Comparison of ENCODE assay signal across 23 cellular contexts in the genomic region with DNA sequence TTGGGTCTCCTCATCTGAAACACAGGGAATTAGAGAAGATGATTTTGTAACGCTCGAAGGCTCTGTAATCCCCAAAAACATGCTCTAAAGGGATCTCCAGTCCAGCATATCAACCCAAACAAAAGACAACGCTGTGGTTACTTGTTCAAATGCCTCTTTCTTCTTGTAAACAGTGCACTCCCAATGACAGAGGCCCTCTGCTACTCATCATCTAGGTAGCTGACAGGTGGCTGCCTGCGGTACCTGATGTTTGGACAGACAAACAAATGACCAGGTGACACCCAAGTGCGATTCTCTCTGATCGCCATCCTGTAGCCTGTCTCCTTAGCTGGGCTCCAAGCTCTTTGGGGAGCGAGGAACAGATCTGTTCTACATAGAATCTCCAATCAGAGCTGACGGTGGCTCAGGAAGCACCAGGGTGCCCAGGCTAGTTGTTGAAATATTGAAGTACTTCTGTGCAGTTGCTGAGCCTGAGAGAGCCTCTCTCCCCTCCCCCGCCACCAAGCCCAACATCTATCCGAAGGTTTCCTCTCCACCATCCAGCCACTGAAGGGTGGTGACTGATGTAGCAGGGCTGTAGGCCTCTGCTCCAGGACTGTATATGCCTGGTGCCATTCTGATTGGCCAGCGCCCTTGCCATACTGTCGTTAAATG.
DNase-seq lines count a peak whose midpoint lies in the region; ATAC-seq and TF ChIP-seq lines count a peak whose summit lies in the region.
"Had no signal": no experiment of that assay in that cellular context is flagged by ENCODE, and none has a peak within 500 bp of the region (broad histone marks: within the 10 kb centered on the region; RNA-seq: fewer than 3 reads in every experiment).

No MANE protein-coding gene starts in this region.

- H2AK5ac ChIP-seq in trophoblast cell (ENCODE audit: low read length): no peak overlapping the region

- peak; percentile 83 for DNase-seq in DMS53 treated with DMSO at 0.1 percent for 48 hours (lab: John Stamatoyannopoulos, UW; ENCODE audit: unreplicated experiment)
- peak; percentile 73 for DNase-seq in NCI-H2029 (lab: John Stamatoyannopoulos, UW)
- DNase-seq in endodermal cell: peak; percentile 46
- peak in 1 of 2 donors; percentile 14 for DNase-seq in trophoblast cell
- no peak for DNase-seq in HUDEP-2 (lab: John Stamatoyannopoulos, UW; ENCODE audit: unreplicated experiment in 76 of 76)
- DNase-seq: activated CD4-positive, alpha-beta T cell treated with anti-CD3 and anti-CD28 coated beads, Interleukin-2, amount 10 ng/mL, durations not matched to agents 24 days and 14 days; activated naive CD4-positive, alpha-beta T cell; DMS 273 treated with DMSO at 0.1 percent for 48 hours; naive thymus-derived CD8-positive, alpha-beta T cell; NCI-H1092 treated with DMSO at 0.1 percent for 48 hours; T1000 had no signal

- H3K36me3 ChIP-seq in endodermal cell (ENCODE audit: control insufficient read depth, insufficient read depth, low read length): no peaks in the 10 kb centered on the region
- H3K36me3 ChIP-seq in trophoblast cell (ENCODE audit: control insufficient read depth in 1 of 2, insufficient read depth in 2 of 2, low read length in 2 of 2): no peaks in the 10 kb centered on the region
- H3K36me3 ChIP-seq: ascending aorta, Peyer's patch, prostate gland, tibial nerve had no signal

- H3K27me3 ChIP-seq in endodermal cell (ENCODE audit: control insufficient read depth, insufficient read depth, low read length, poor library complexity, severe bottlenecking) (no peaks in the 10 kb centered on the region), trophoblast cell (ENCODE audit: insufficient read depth, low read length) (no peaks in the 10 kb centered on the region)
- H3K27me3 ChIP-seq: ascending aorta, foreskin keratinocyte, Peyer's patch had no signal

- ATAC-seq in GM21515 (IDR thresholded peaks at IDR 0.05; ENCODE audit: unreplicated experiment) (no peak), GM21786 (IDR thresholded peaks at IDR 0.05; ENCODE audit: unreplicated experiment) (no peak), HG03521 (IDR thresholded peaks at IDR 0.05; ENCODE audit: unreplicated experiment) (no peak)
- ATAC-seq: foreskin keratinocyte; naive thymus-derived CD8-positive, alpha-beta T cell; SK-N-SH treated with all-trans-retinoic acid at 6 μM for 48 hours; stimulated activated effector memory CD8-positive, alpha-beta T cell treated with anti-CD3 and anti-CD28 coated beads, Interleukin-12 subunit alpha, Interleukin-12 subunit beta, amount 100 ng/mL, for 72 hours had no signal

- no peak overlapping the region for H3K4me3 ChIP-seq in endodermal cell (ENCODE audit: low read length)
- H3K4me3 ChIP-seq in trophoblast cell (ENCODE audit: low read depth, low read length): no peak overlapping the region
- H3K4me3 ChIP-seq: ascending aorta, lung, Peyer's patch, prostate gland, tibial nerve had no signal

- H3K4me1 Mint-ChIP-seq in endodermal cell: peaks cover 37% of the 10 kb centered on the region
- H3K4me1 Mint-ChIP-seq: activated CD4-positive, alpha-beta T cell treated with anti-CD3 and anti-CD28 coated beads, Interleukin-2, amount 10 ng/mL, durations not matched to agents 24 days and 14 days; stimulated activated effector memory CD8-positive, alpha-beta T cell treated with anti-CD3 and anti-CD28 coated beads, Interleukin-12 subunit alpha, Interleukin-12 subunit beta, amount 100 ng/mL, for 72 hours had no signal

- no peak overlapping the region for H3K27ac Mint-ChIP-seq in endodermal cell
- H3K27ac Mint-ChIP-seq: activated CD4-positive, alpha-beta T cell treated with anti-CD3 and anti-CD28 coated beads, Interleukin-2, amount 10 ng/mL, durations not matched to agents 24 days and 14 days; B cell; naive thymus-derived CD8-positive, alpha-beta T cell; stimulated activated effector memory CD8-positive, alpha-beta T cell treated with anti-CD3 and anti-CD28 coated beads, Interleukin-12 subunit alpha, Interleukin-12 subunit beta, amount 100 ng/mL, for 72 hours had no signal

- peaks cover 10% of the 10 kb centered on the region for H3K79me1 ChIP-seq in trophoblast cell (ENCODE audit: low read length)

- H3K14ac ChIP-seq in trophoblast cell (ENCODE audit: low read length): peak overlapping the region; percentile 6

- H4K12ac ChIP-seq in trophoblast cell (ENCODE audit: low read depth, low read length): no peak overlapping the region

- peak overlapping the region; percentile 8 for H4K91ac ChIP-seq in trophoblast cell (ENCODE audit: low read depth, low read length)

- no peak overlapping the region for H2BK5ac ChIP-seq in trophoblast cell (ENCODE audit: low read depth, low read length, poor library complexity)

- H3K27me3 Mint-ChIP-seq in endodermal cell (ENCODE audit: insufficient read depth): peaks cover 12% of the 10 kb centered on the region
- H3K27me3 Mint-ChIP-seq: B cell had no signal

- H3K9me3 Mint-ChIP-seq in endodermal cell: no peaks in the 10 kb centered on the region
- H3K9me3 Mint-ChIP-seq: activated CD4-positive, alpha-beta T cell treated with anti-CD3 and anti-CD28 coated beads, Interleukin-2, amount 10 ng/mL, durations not matched to agents 24 days and 14 days; naive thymus-derived CD8-positive, alpha-beta T cell; stimulated activated effector memory CD8-positive, alpha-beta T cell treated with anti-CD3 and anti-CD28 coated beads, Interleukin-12 subunit alpha, Interleukin-12 subunit beta, amount 100 ng/mL, for 72 hours had no signal

- H3K36me3 Mint-ChIP-seq in endodermal cell (ENCODE audit: low read depth): no peaks in the 10 kb centered on the region
- H3K36me3 Mint-ChIP-seq: naive thymus-derived CD8-positive, alpha-beta T cell; stimulated activated effector memory CD8-positive, alpha-beta T cell treated with anti-CD3 and anti-CD28 coated beads, Interleukin-12 subunit alpha, Interleukin-12 subunit beta, amount 100 ng/mL, for 72 hours had no signal

- H3K4ac ChIP-seq in trophoblast cell (ENCODE audit: low read depth, low read length): no peak overlapping the region

- H2BK120ac ChIP-seq in trophoblast cell (ENCODE audit: insufficient read depth, low read length, poor library complexity): peak overlapping the region; percentile 40

- H3K23ac ChIP-seq in trophoblast cell (ENCODE audit: low read length): no peak overlapping the region

- H2BK12ac ChIP-seq in trophoblast cell (ENCODE audit: low read length): peak overlapping the region; percentile 30

- peak overlapping the region; percentile 3 for H3K18ac ChIP-seq in trophoblast cell (ENCODE audit: low read length)

- H3K9ac ChIP-seq in endodermal cell (ENCODE audit: extremely low read depth, low read length, poor library complexity, severe bottlenecking) (no peak overlapping the region), trophoblast cell (ENCODE audit: low read length) (no peak overlapping the region)

- no peak overlapping the region for H3K4me2 ChIP-seq in trophoblast cell (ENCODE audit: low read length)

- H2AFZ ChIP-seq in trophoblast cell (ENCODE audit: insufficient read depth, low read length, poor library complexity): no peak overlapping the region

- H3K27ac ChIP-seq in endodermal cell (ENCODE audit: low read depth, low read length): no peak overlapping the region
- peak overlapping the region; percentile 2 for H3K27ac ChIP-seq in trophoblast cell (ENCODE audit: low read depth, low read length)
- H3K27ac ChIP-seq: ascending aorta, tibial nerve had no signal

- 82 to 85% methylated on average over 7 to 12 of the region's 12 CpGs for WGBS in endodermal cell (ENCODE audit: insufficient coverage in 1 of 2, insufficient read length in 1 of 2), 2 experiments
- no CpG with 5 or more reads among the region's 12 CpGs for WGBS in trophoblast cell (ENCODE audit: extremely low coverage, insufficient coverage, insufficient read length)

- TF ChIP-seq CTCF in endodermal cell (conservative IDR thresholded peaks at IDR 0.05): no peak

- no peaks in the 10 kb centered on the region for H3K9me3 ChIP-seq in endodermal cell (ENCODE audit: control insufficient read depth, low read length)
- H3K9me3 ChIP-seq in trophoblast cell (ENCODE audit: insufficient read depth, low read depth, low read length): peaks cover 2% of the 10 kb centered on the region
- H3K9me3 ChIP-seq: Peyer's patch, prostate gland had no signal

- peaks cover 13% of the 10 kb centered on the region for H3K4me1 ChIP-seq in endodermal cell (ENCODE audit: control insufficient read depth, insufficient read depth, low read length)
- H3K4me1 ChIP-seq in trophoblast cell (ENCODE audit: control insufficient read depth in 1 of 2, insufficient read depth in 2 of 2, low read length in 2 of 2): peaks cover 30% of the 10 kb centered on the region in 2 experiments
- H3K4me1 ChIP-seq: ascending aorta had no signal

- H3K4me3 Mint-ChIP-seq in endodermal cell: no peak overlapping the region
- H3K4me3 Mint-ChIP-seq: activated CD4-positive, alpha-beta T cell treated with anti-CD3 and anti-CD28 coated beads, Interleukin-2, amount 10 ng/mL, durations not matched to agents 24 days and 14 days; B cell; naive thymus-derived CD8-positive, alpha-beta T cell; stimulated activated effector memory CD8-positive, alpha-beta T cell treated with anti-CD3 and anti-CD28 coated beads, Interleukin-12 subunit alpha, Interleukin-12 subunit beta, amount 100 ng/mL, for 72 hours had no signal

- H3K79me2 ChIP-seq in trophoblast cell (ENCODE audit: control insufficient read depth, insufficient read depth, low read length, poor library complexity): no peaks in the 10 kb centered on the region

- no peak overlapping the region for H4K8ac ChIP-seq in trophoblast cell (ENCODE audit: low read depth, low read length)

Comparison
In these comparisons a context has a peak if more than half of its experiments do, and no peak if none do; other contexts are left out.
1. DNase-seq: peak in DMS53 treated with DMSO at 0.1 percent for 48 hours (single experiment), NCI-H2029 (single experiment) and endodermal cell (single experiment); none in HUDEP-2 (0 of 76).